ENCODE assay signal across 1 cellular context in genomic region chr10:103291588-103291987, GRCh38.
TF ChIP-seq lines count a peak whose summit lies in the region.

No MANE protein-coding gene starts in this region.

TF ChIP-seq in HepG2, 621 proteins besides CTCF, POLR2A, EP300 and RAD21:
- no peak for TF ChIP-seq MED1 (CRISPR knock-in tag; IDR thresholded peaks at IDR 0.05)
- no peak for TF ChIP-seq THRA (CRISPR knock-in tag; IDR thresholded peaks at IDR 0.05; ENCODE audit: borderline replicate concordance)
- peak; percentile 11; the same call in 1 of the 2 replicates for TF ChIP-seq HNF4A (CRISPR knock-in tag; IDR thresholded peaks at IDR 0.05)
